In the genomic region with DNA sequence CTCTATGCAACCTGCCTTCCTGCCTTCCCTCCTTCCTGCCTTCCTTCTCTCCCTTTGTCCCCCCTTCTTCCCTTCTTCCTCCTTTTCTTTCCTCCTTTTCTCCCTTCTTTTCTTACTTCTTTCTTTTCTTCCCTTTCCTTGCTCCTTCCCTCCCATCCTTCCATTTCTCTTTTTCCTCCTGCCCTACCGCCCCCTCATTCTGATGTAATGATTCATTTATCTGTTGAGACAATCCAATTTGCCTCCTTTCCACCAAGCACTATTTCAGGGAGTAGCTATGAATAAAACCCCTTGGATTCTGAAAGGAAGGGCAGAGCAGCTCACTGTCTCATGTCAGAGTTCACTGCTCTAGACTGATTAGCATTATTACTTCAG, we compare ENCODE assay signal across 14 cellular contexts.
A peak's percentile ranks its signal among the peaks of the same experiment; 100 is the strongest.
DNase-seq lines count a peak whose midpoint lies in the region; ATAC-seq and TF ChIP-seq lines count a peak whose summit lies in the region.
"Had no signal": no experiment of that assay in that cellular context is flagged by ENCODE, and none has a peak within 500 bp of the region (broad histone marks: within the 10 kb centered on the region; RNA-seq: fewer than 3 reads in every experiment).

No MANE protein-coding gene starts in this region.

- no peak overlapping the region for H3K4me2 ChIP-seq in H9 (ENCODE audit: insufficient read depth, insufficient read length, low read length)

- WGBS in H9 (ENCODE audit: extremely low coverage, insufficient read length, low lambda C conversion rate) = no CpG with 5 or more reads among the region's 1 CpG
- 83 to 87% (median 87%) methylated on average over 1 of the region's 1 CpG for WGBS in psoas muscle, 3 donors

- no peak overlapping the region for H3T11ph ChIP-seq in H9 (ENCODE audit: low read length)

- H3K27me3 Mint-ChIP-seq in H9 (ENCODE audit: low read depth) (peaks cover 14% of the 10 kb centered on the region), WTC11 (ENCODE audit: low read depth) (peaks cover 21% of the 10 kb centered on the region)
- H3K27me3 Mint-ChIP-seq in activated naive CD8-positive, alpha-beta T cell treated with anti-CD3 and anti-CD28 coated beads for 36 hours = peaks cover 4% of the 10 kb centered on the region
- H3K27me3 Mint-ChIP-seq: B cell; dendritic cell treated with granulocyte-macrophage colony-stimulating factor and Interleukin-4, amounts not matched to agents 40 ng/mL and 50 ng/mL, for 4 days had no signal

- H3K4me1 Mint-ChIP-seq in H9 (peaks cover 39 to 50% of the 10 kb centered on the region in 2 experiments), WTC11 (peaks cover 46% of the 10 kb centered on the region)
- H3K4me1 Mint-ChIP-seq in activated naive CD8-positive, alpha-beta T cell treated with anti-CD3 and anti-CD28 coated beads for 36 hours = peaks cover 18% of the 10 kb centered on the region

- H4K20me1 ChIP-seq in H9 (ENCODE audit: control insufficient read depth, insufficient read depth, insufficient read length) = no peaks in the 10 kb centered on the region

- H3K27ac Mint-ChIP-seq in H9 = peak overlapping the region in 2 of 3 experiments; percentile 16 to 31; a peak in 2 of 7 replicates
- no peak overlapping the region for H3K27ac Mint-ChIP-seq in WTC11
- no peak overlapping the region for H3K27ac Mint-ChIP-seq in activated naive CD8-positive, alpha-beta T cell treated with anti-CD3 and anti-CD28 coated beads for 36 hours
- H3K27ac Mint-ChIP-seq: activated T-cell treated with anti-CD3 and anti-CD28 coated beads, Interleukin-2, amount 50 U/mL, for 72 hours; B cell; dendritic cell treated with granulocyte-macrophage colony-stimulating factor and Interleukin-4, amounts not matched to agents 40 ng/mL and 50 ng/mL, for 4 days had no signal

- no peak overlapping the region for H2AK5ac ChIP-seq in H9 (ENCODE audit: insufficient read length, low read length)

- H3K9me3 ChIP-seq in H9 (ENCODE audit: control insufficient read depth, low read depth, low read length) = no peaks in the 10 kb centered on the region
- no peaks in the 10 kb centered on the region for H3K9me3 ChIP-seq in psoas muscle

- CTCF ChIA-PET in WTC11 (lab: Charles Lee) = interaction anchor here (0.5 to 3.4 kb wide), 35 partner anchors 9 to 1686 kb away, joined by 3 to 28 read pairs (median 4); no protein-coding TSS in a partner anchor

- POLR2A ChIA-PET in WTC11 (lab: Charles Lee) = no interaction called here

- H3K9me3 Mint-ChIP-seq in H9 (no peaks in the 10 kb centered on the region), WTC11 (no peaks in the 10 kb centered on the region)
- H3K9me3 Mint-ChIP-seq in activated naive CD8-positive, alpha-beta T cell treated with anti-CD3 and anti-CD28 coated beads for 36 hours = no peaks in the 10 kb centered on the region
- H3K9me3 Mint-ChIP-seq: activated T-cell treated with anti-CD3 and anti-CD28 coated beads, Interleukin-2, amount 50 U/mL, for 72 hours; dendritic cell treated with granulocyte-macrophage colony-stimulating factor and Interleukin-4, amounts not matched to agents 40 ng/mL and 50 ng/mL, for 4 days had no signal

- no peak for ATAC-seq in WTC11
- ATAC-seq in psoas muscle = no peak
- no peak for ATAC-seq in GM21367 (IDR thresholded peaks at IDR 0.05; ENCODE audit: unreplicated experiment)
- ATAC-seq: activated T-cell treated with anti-CD3 and anti-CD28 coated beads, Interleukin-2, amount 50 U/mL, for 72 hours; stimulated activated naive CD8-positive, alpha-beta T cell treated with anti-CD3 and anti-CD28 coated beads, Interleukin-15, Interleukin-2, amounts not matched to agents 100 U/mL and 50 U/mL, for 24 hours had no signal

- no peaks in the 10 kb centered on the region; the same call in 1 of the 2 replicates for H3K27me3 ChIP-seq in H9 (ENCODE audit: insufficient read depth, low read length)
- no peaks in the 10 kb centered on the region for H3K27me3 ChIP-seq in psoas muscle (ENCODE audit: insufficient read depth in 3 of 3, low read length in 2 of 3)

- no peaks in the 10 kb centered on the region for H3K23me2 ChIP-seq in H9 (ENCODE audit: insufficient read length, low read depth, low read length, poor library complexity, severe bottlenecking)

- no peak overlapping the region for H2BK20ac ChIP-seq in H9 (ENCODE audit: low read depth, low read length, poor library complexity, severe bottlenecking)

- H3K56ac ChIP-seq in H9 (ENCODE audit: insufficient read length, low read depth, low read length) = no peak overlapping the region

- H3K4ac ChIP-seq in H9 (ENCODE audit: low read depth, low read length) = no peak overlapping the region

- H2AFZ ChIP-seq in H9 (ENCODE audit: low read length) = no peak overlapping the region

- H4K8ac ChIP-seq in H9 (replicated peaks; ENCODE audit: insufficient read length, low read depth, low read length) = no peak overlapping the region

- no peak overlapping the region for H3K4me3 ChIP-seq in fibroblast of the aortic adventitia (ENCODE audit: low read depth, low read length)
- no peak overlapping the region for H3K4me3 ChIP-seq in psoas muscle

- H2BK12ac ChIP-seq in H9 (ENCODE audit: insufficient read length, low read depth, low read length) = no peak overlapping the region

- no peak for DNase-seq in H9
- DNase-seq in WTC11 (ENCODE audit: low spot score) = no peak
- peak; percentile 4 for DNase-seq in fibroblast of the aortic adventitia (ENCODE audit: low read depth)
- DNase-seq in psoas muscle = no peak
- no peak for DNase-seq in central memory CD4-positive, alpha-beta T cell
- no peak for DNase-seq in activated naive CD8-positive, alpha-beta T cell treated with anti-CD3 and anti-CD28 coated beads for 36 hours
- no peak for DNase-seq in NCI-H748 (lab: John Stamatoyannopoulos, UW; ENCODE audit: unreplicated experiment)
- DNase-seq: activated CD4-positive, alpha-beta T cell treated with anti-CD3 and anti-CD28 coated beads, Interleukin-2, amount 50 U/mL, for 1 hour; NCI-H2227 treated with DMSO at 0.1 percent for 48 hours had no signal

- no peak overlapping the region for H3K4me3 Mint-ChIP-seq in H9
- H3K4me3 Mint-ChIP-seq in WTC11 = no peak overlapping the region
- H3K4me3 Mint-ChIP-seq in activated naive CD8-positive, alpha-beta T cell treated with anti-CD3 and anti-CD28 coated beads for 36 hours = no peak overlapping the region
- H3K4me3 Mint-ChIP-seq: activated T-cell treated with anti-CD3 and anti-CD28 coated beads, Interleukin-2, amount 50 U/mL, for 72 hours; B cell; dendritic cell treated with granulocyte-macrophage colony-stimulating factor and Interleukin-4, amounts not matched to agents 40 ng/mL and 50 ng/mL, for 4 days had no signal

- H3K36me3 ChIP-seq in psoas muscle (ENCODE audit: insufficient read depth in 1 of 2, low read depth in 1 of 2) = no peaks in the 10 kb centered on the region

- no peak overlapping the region for H3K27ac ChIP-seq in H9 (ENCODE audit: insufficient read length, low read depth, low read length)
- no peak overlapping the region for H3K27ac ChIP-seq in psoas muscle

- H3K18ac ChIP-seq in H9 (ENCODE audit: insufficient read length, low read depth, low read length) = no peak overlapping the region

- H3K36me3 Mint-ChIP-seq in H9 (ENCODE audit: insufficient read depth in 1 of 3, low read depth in 3 of 3) = no peaks in the 10 kb centered on the region
- no peaks in the 10 kb centered on the region for H3K36me3 Mint-ChIP-seq in WTC11
- H3K36me3 Mint-ChIP-seq in activated naive CD8-positive, alpha-beta T cell treated with anti-CD3 and anti-CD28 coated beads for 36 hours = no peaks in the 10 kb centered on the region

- no peak overlapping the region for H4K5ac ChIP-seq in H9 (ENCODE audit: insufficient read length, low read depth, low read length)

- H3K4me1 ChIP-seq in H9 (ENCODE audit: insufficient read depth, low read length) (peaks cover 7% of the 10 kb centered on the region; the same call in 1 of the 2 replicates), psoas muscle (no peaks in the 10 kb centered on the region)

- H3K9ac ChIP-seq in H9 (ENCODE audit: extremely low read depth, insufficient read length, low read length) = no peak overlapping the region

- H3K79me1 ChIP-seq in H9 (ENCODE audit: insufficient read depth, low read depth, low read length, poor library complexity, severe bottlenecking) = no peaks in the 10 kb centered on the region

- no peaks in the 10 kb centered on the region for H3K79me2 ChIP-seq in H9 (ENCODE audit: insufficient read depth, low read length)

- H3K23ac ChIP-seq in H9 (ENCODE audit: insufficient read length, low read depth, low read length) = no peak overlapping the region

- H3K14ac ChIP-seq in H9 (ENCODE audit: insufficient read depth, low read length) = no peak overlapping the region

- no peak overlapping the region for H4K91ac ChIP-seq in H9 (ENCODE audit: insufficient read length, low read depth, low read length)

- H2BK15ac ChIP-seq in H9 (ENCODE audit: low read depth, low read length) = no peak overlapping the region

- H2BK120ac ChIP-seq in H9 (ENCODE audit: low read depth, low read length, poor library complexity, severe bottlenecking) = no peak overlapping the region

- intact Hi-C loops in psoas muscle (cut with DNase I) = no loop called here

- TF ChIP-seq CTCF in H9 (conservative IDR thresholded peaks at IDR 0.05) (0 out of 3 replicates have a peak, but pooled peaks have one; percentile 2), WTC11 (IDR thresholded peaks at IDR 0.05) (no peak), fibroblast of the aortic adventitia (IDR thresholded peaks at IDR 0.05; ENCODE audit: insufficient read depth, low read length) (no peak), psoas muscle (IDR thresholded peaks at IDR 0.05) (peak; percentile 0)

- no peak overlapping the region for H2BK5ac ChIP-seq in H9 (ENCODE audit: insufficient read length, low read length)

TF ChIP-seq in WTC11, 78 proteins besides CTCF, POLR2A, EP300 and RAD21 (continues in another document):
- TF ChIP-seq, protein P1, sequence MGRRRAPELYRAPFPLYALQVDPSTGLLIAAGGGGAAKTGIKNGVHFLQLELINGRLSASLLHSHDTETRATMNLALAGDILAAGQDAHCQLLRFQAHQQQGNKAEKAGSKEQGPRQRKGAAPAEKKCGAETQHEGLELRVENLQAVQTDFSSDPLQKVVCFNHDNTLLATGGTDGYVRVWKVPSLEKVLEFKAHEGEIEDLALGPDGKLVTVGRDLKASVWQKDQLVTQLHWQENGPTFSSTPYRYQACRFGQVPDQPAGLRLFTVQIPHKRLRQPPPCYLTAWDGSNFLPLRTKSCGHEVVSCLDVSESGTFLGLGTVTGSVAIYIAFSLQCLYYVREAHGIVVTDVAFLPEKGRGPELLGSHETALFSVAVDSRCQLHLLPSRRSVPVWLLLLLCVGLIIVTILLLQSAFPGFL (CRISPR knock-in tag; IDR thresholded peaks at IDR 0.05; ENCODE audit: borderline replicate concordance) = no peak

Comparison
In these comparisons a context has a peak if more than half of its experiments do, and no peak if none do; other contexts are left out.
1. H3K27ac Mint-ChIP-seq: peak in H9 (2 of 3); none in WTC11 (single experiment) and activated naive CD8-positive, alpha-beta T cell treated with anti-CD3 and anti-CD28 coated beads for 36 hours (single experiment).
2. CTCF ChIP-seq: peak in H9 (single experiment) and psoas muscle (single experiment); none in WTC11 (single experiment) and fibroblast of the aortic adventitia (single experiment).